ENCODE assay signal across 1 cellular context in genomic region chr13:66635526-66635925, GRCh38.
TF ChIP-seq lines count a peak whose summit lies in the region.

No MANE protein-coding gene starts in this region.

TF ChIP-seq in WTC11, 78 proteins besides CTCF, POLR2A, EP300 and RAD21 (continued from another document):
- TF ChIP-seq ZNF425 (CRISPR knock-in tag; conservative IDR thresholded peaks at IDR 0.05) (no peak), SMAD4 (CRISPR knock-in tag; IDR thresholded peaks at IDR 0.05) (no peak), SMAD3 (CRISPR knock-in tag; IDR thresholded peaks at IDR 0.05; ENCODE audit: borderline replicate concordance) (no peak)
TF ChIP-seq in WTC11: peak in this region for 0.
